ENCODE assay signal across 9 cellular contexts in genomic region chr18:55779711-55780590, GRCh38.
DNase-seq lines count a peak whose midpoint lies in the region; ATAC-seq, FAIRE-seq and TF ChIP-seq lines count a peak whose summit lies in the region.
"Had no signal": no experiment of that assay in that cellular context is flagged by ENCODE, and none has a peak within 500 bp of the region (broad histone marks: within the 10 kb centered on the region; RNA-seq: fewer than 3 reads in every experiment).

No MANE protein-coding gene starts in this region.

- TF ChIP-seq POLR2A in endothelial cell of umbilical vein (IDR thresholded peaks at IDR 0.05; ENCODE audit: low read depth, low read length) (no peak), tibial nerve (IDR thresholded peaks at IDR 0.05) (no peak)

- H3K9me3 Mint-ChIP-seq in activated naive CD4-positive, alpha-beta T cell treated with anti-CD3 and anti-CD28 coated beads for 36 hours, result no peaks in the 10 kb centered on the region
- H3K9me3 Mint-ChIP-seq: activated naive CD4-positive, alpha-beta T cell treated with anti-CD3 and anti-CD28 coated beads, Interleukin-2, amount 50 U/mL, for 24 hours had no signal

- H3K4me1 Mint-ChIP-seq in activated naive CD4-positive, alpha-beta T cell treated with anti-CD3 and anti-CD28 coated beads for 36 hours (ENCODE audit: low read depth), result peaks cover 2% of the 10 kb centered on the region

- TF ChIP-seq EP300 in tibial nerve (IDR thresholded peaks at IDR 0.05), result no peak

- H3K4me1 ChIP-seq in PC-3 (ENCODE audit: insufficient read depth, low read length) (peaks cover 9% of the 10 kb centered on the region; the same call in 1 of the 2 replicates), endothelial cell of umbilical vein (ENCODE audit: control insufficient read depth, extremely low read depth, insufficient read depth, low read length) (peaks cover 27% of the 10 kb centered on the region), mononuclear cell (ENCODE audit: insufficient read depth, low read length) (peaks cover 15% of the 10 kb centered on the region), tibial nerve (peaks cover 0 to 18% (median 3%) of the 10 kb centered on the region in 4 donors)

- H2AFZ ChIP-seq in PC-3 (ENCODE audit: low read length), result peak overlapping the region; percentile 74
- peak overlapping the region; percentile 87 for H2AFZ ChIP-seq in endothelial cell of umbilical vein (ENCODE audit: low read depth, low read length)

- WGBS in tibial nerve, 2 donors, result 2 to 4% methylated on average over 42 to 47 of the region's 88 CpGs

- no peaks in the 10 kb centered on the region for H3K9me2 ChIP-seq in PC-3 (replicated peaks; ENCODE audit: low read length)

- intact Hi-C loops in activated naive CD4-positive, alpha-beta T cell treated with anti-CD3 and anti-CD28 coated beads for 36 hours (cut with micrococcal nuclease), result loop anchor here (1.0 to 5.0 kb wide), 3 partner anchors 193 to 548 kb away; partner anchors contain the start of gene TCF4
- intact Hi-C loops in PC-3 (cut with micrococcal nuclease) (loop anchor here (2.0 to 5.0 kb wide), 5 partner anchors 191 to 797 kb away; partner anchors contain the start of gene TCF4), endothelial cell of umbilical vein (cut with micrococcal nuclease) (loop anchor here (1.0 to 2.0 kb wide), 7 partner anchors 81 to 683 kb away; no protein-coding TSS in a partner anchor)

- H3K4me2 ChIP-seq in PC-3 (ENCODE audit: low read length) (peak overlapping the region; percentile 69), endothelial cell of umbilical vein (ENCODE audit: insufficient read depth, low read length) (peak overlapping the region; percentile 94)

- POLR2A ChIA-PET in PC-3 (lab: Charles Lee; ENCODE audit: unreplicated experiment), result no interaction called here
- POLR2A ChIA-PET in endothelial cell of umbilical vein (lab: Charles Lee), result interaction anchor here (0.7 to 0.9 kb wide), 2 partner anchors 9 to 193 kb away, joined by 3 read pairs; no protein-coding TSS in a partner anchor

- H3K9me3 ChIP-seq in PC-3 (ENCODE audit: low read length) (no peaks in the 10 kb centered on the region), endothelial cell of umbilical vein (replicated peaks; ENCODE audit: control insufficient read depth, insufficient read depth, low read length) (no peaks in the 10 kb centered on the region), mononuclear cell (ENCODE audit: low read depth, low read length) (no peaks in the 10 kb centered on the region), tibial nerve (no peaks in the 10 kb centered on the region)

- CTCF ChIA-PET in activated naive CD4-positive, alpha-beta T cell treated with anti-CD3 and anti-CD28 coated beads for 36 hours (lab: Charles Lee), result interaction anchor here (1.0 kb wide), 1 partner anchor 11 kb away, joined by 3 read pairs; no protein-coding TSS in a partner anchor
- CTCF ChIA-PET in PC-3 (lab: Charles Lee), result interaction anchor here (0.9 to 1.0 kb wide), 2 partner anchors 364 to 520 kb away, joined by 3 to 9 read pairs; no protein-coding TSS in a partner anchor
- CTCF ChIA-PET in endothelial cell of umbilical vein (lab: Charles Lee), result interaction anchor here (0.6 to 3.8 kb wide), 20 partner anchors 10 to 1100 kb away, joined by 3 to 50 read pairs (median 4); no protein-coding TSS in a partner anchor

- no peak for DNase-seq in activated naive CD4-positive, alpha-beta T cell treated with anti-CD3 and anti-CD28 coated beads for 36 hours
- DNase-seq in activated naive CD4-positive, alpha-beta T cell treated with Interleukin-2 at 50 U/mL for 16 hours, result no peak
- DNase-seq in PC-3 (no peak), endothelial cell of umbilical vein (ENCODE audit: low read depth, low spot score) (peak; percentile 65), tibial nerve (ENCODE audit: low spot score in 2 of 2) (peak in 1 of 2 donors; percentile 21)
- DNase-seq in effector CD8-positive, alpha-beta T cell (lab: John Stamatoyannopoulos, UW), result no peak
- DNase-seq in stimulated activated CD4-positive, alpha-beta T cell treated with anti-CD3 and anti-CD28 coated beads, Interleukin-4, amount 100 ng/mL, for 1 hour, result no peak

- H3K79me2 ChIP-seq in PC-3 (ENCODE audit: low read length) (no peaks in the 10 kb centered on the region), endothelial cell of umbilical vein (ENCODE audit: control insufficient read depth, insufficient read depth, low read length) (no peaks in the 10 kb centered on the region)

- peak overlapping the region; percentile 55 for H3K4me3 ChIP-seq in PC-3 (ENCODE audit: low read length)
- H3K4me3 ChIP-seq in endothelial cell of umbilical vein (replicated peaks in 1 of 3; ENCODE audit: insufficient read depth in 1 of 3, low read depth in 1 of 3, low read length in 3 of 3), result peak overlapping the region; percentile 43 to 78 (median 63)
- peak overlapping the region; percentile 51 for H3K4me3 ChIP-seq in mononuclear cell (ENCODE audit: low read length)
- H3K4me3 ChIP-seq in tibial nerve, result peak overlapping the region; percentile 30 to 59 (median 46)

- dilution Hi-C loops in endothelial cell of umbilical vein (cut with MboI; ENCODE audit: extremely low pct_ligation_motif_present, low sequenced_read_pairs), result no loop called here

- H3F3A ChIP-seq in PC-3 (ENCODE audit: low read length, unreplicated experiment), result no peaks in the 10 kb centered on the region

- H3K27me3 Mint-ChIP-seq in activated naive CD4-positive, alpha-beta T cell treated with anti-CD3 and anti-CD28 coated beads for 36 hours (ENCODE audit: low read depth), result peaks cover 48% of the 10 kb centered on the region

- H3K4me3 Mint-ChIP-seq in activated naive CD4-positive, alpha-beta T cell treated with anti-CD3 and anti-CD28 coated beads for 36 hours, result peak overlapping the region; percentile 47
- H3K4me3 Mint-ChIP-seq: activated naive CD4-positive, alpha-beta T cell treated with anti-CD3 and anti-CD28 coated beads, Interleukin-2, amount 50 U/mL, for 24 hours had no signal

- no peaks in the 10 kb centered on the region for H3K36me3 ChIP-seq in PC-3 (ENCODE audit: low read depth, low read length)
- H3K36me3 ChIP-seq in endothelial cell of umbilical vein (ENCODE audit: control insufficient read depth in 2 of 2, extremely low read depth in 1 of 2, insufficient read depth in 2 of 2, low read length in 2 of 2), result no peaks in the 10 kb centered on the region
- H3K36me3 ChIP-seq in tibial nerve, result no peaks in the 10 kb centered on the region

- BruUV-seq in PC-3 (replicated peaks; lab: Mats Ljungman, UMichigan), result no TSS peak
- BruUV-seq in endothelial cell of umbilical vein (replicated peaks; lab: Mats Ljungman, UMichigan), result no TSS peak

- no peak overlapping the region for H3K27ac Mint-ChIP-seq in activated naive CD4-positive, alpha-beta T cell treated with anti-CD3 and anti-CD28 coated beads for 36 hours
- H3K27ac Mint-ChIP-seq: activated naive CD4-positive, alpha-beta T cell treated with anti-CD3 and anti-CD28 coated beads, Interleukin-2, amount 50 U/mL, for 24 hours had no signal

- FAIRE-seq in endothelial cell of umbilical vein (lab: Jason Lieb, UNC), result no peak

- H3K9ac ChIP-seq in PC-3 (ENCODE audit: low read length) (no peak overlapping the region), endothelial cell of umbilical vein (replicated peaks; ENCODE audit: extremely low read depth, insufficient read depth, low read length) (peak overlapping the region; percentile 74)

- H3K27me3 ChIP-seq in PC-3 (ENCODE audit: low read length), result no peaks in the 10 kb centered on the region
- H3K27me3 ChIP-seq in endothelial cell of umbilical vein (ENCODE audit: control insufficient read depth in 2 of 2, insufficient read depth in 2 of 2, low read length in 2 of 2), result no peaks in the 10 kb centered on the region
- H3K27me3 ChIP-seq in mononuclear cell (ENCODE audit: insufficient read depth, low read length), result peaks cover 14% of the 10 kb centered on the region
- H3K27me3 ChIP-seq in tibial nerve, result peaks cover 0 to 32% of the 10 kb centered on the region in 2 donors

- H3K9me1 ChIP-seq in endothelial cell of umbilical vein (replicated peaks; ENCODE audit: control insufficient read depth, extremely low read depth, insufficient read depth, low read length), result no peaks in the 10 kb centered on the region

- H3K27ac ChIP-seq in PC-3 (ENCODE audit: low read length), result no peak overlapping the region
- peak overlapping the region; percentile 43 for H3K27ac ChIP-seq in endothelial cell of umbilical vein (ENCODE audit: insufficient read depth, low read depth, low read length)
- H3K27ac ChIP-seq in tibial nerve, result peak overlapping the region; percentile 15 to 69 (median 35)

- H4K20me1 ChIP-seq in PC-3 (ENCODE audit: low read length), result no peaks in the 10 kb centered on the region
- no peaks in the 10 kb centered on the region for H4K20me1 ChIP-seq in endothelial cell of umbilical vein (replicated peaks; ENCODE audit: control insufficient read depth, extremely low read depth, insufficient read depth, low read length)

- peak; percentile 37 for ATAC-seq in PC-3

- TF ChIP-seq CTCF in PC-3 (conservative IDR thresholded peaks at IDR 0.05; ENCODE audit: low read depth, low read length) (no peak), endothelial cell of umbilical vein (IDR thresholded peaks at IDR 0.05; ENCODE audit: extremely low read depth in 1 of 2, insufficient read depth in 1 of 2, low read depth in 1 of 2, low read length in 2 of 2) (peak; percentile 22 to 39), tibial nerve (IDR thresholded peaks at IDR 0.05) (peak; percentile 11 to 67 (median 24))

- no peaks in the 10 kb centered on the region for H3K36me3 Mint-ChIP-seq in activated naive CD4-positive, alpha-beta T cell treated with anti-CD3 and anti-CD28 coated beads for 36 hours (ENCODE audit: low read depth)
- H3K36me3 Mint-ChIP-seq: activated naive CD4-positive, alpha-beta T cell treated with anti-CD3 and anti-CD28 coated beads, Interleukin-2, amount 50 U/mL, for 24 hours had no signal

TF ChIP-seq in endothelial cell of umbilical vein, 7 proteins besides CTCF, POLR2A, EP300 and RAD21:
- TF ChIP-seq JUN (IDR thresholded peaks at IDR 0.05; ENCODE audit: borderline replicate concordance, insufficient read depth, insufficient read length, low read depth), result no peak
- TF ChIP-seq MAX (IDR thresholded peaks at IDR 0.05; ENCODE audit: insufficient read depth, insufficient read length), result peak; percentile 31
